In genomic region chr2:111504571-111504942, GRCh38 we compare ENCODE assay signal across 7 cellular contexts.
DNase-seq lines count a peak whose midpoint lies in the region; ATAC-seq, FAIRE-seq and TF ChIP-seq lines count a peak whose summit lies in the region.
"Not testable (repeated sequence)": the region's sequence is repeated elsewhere in the genome, so short reads cannot be mapped to it uniquely, and the experiment has no call there.

No MANE protein-coding gene starts in this region.

- in situ Hi-C loops in IMR-90 (cut with MboI; ENCODE audit: low sequenced_read_pairs) = not testable (repeated sequence)

- peak; percentile 33 for ATAC-seq in IMR-90 (ENCODE audit: low read depth)
- ATAC-seq in activated CD4-positive, alpha-beta T cell treated with anti-CD3 and anti-CD28 coated beads for 36 hours = peak; percentile 4
- not testable (repeated sequence) for ATAC-seq in activated T-helper 17 cell treated with anti-CD3 and anti-CD28 coated beads, Interleukin-2, amount 50 U/mL, for 72 hours (replicated peaks); natural killer cell treated with Interleukin-12 subunit alpha and Interleukin-12 subunit beta and Interleukin-15 and Interleukin-18, amount 100 ng/mL, for 72 hours

- 0 out of 2 replicates have a peak overlapping the region, but pooled peaks have one; percentile 29 for H4K5ac ChIP-seq in IMR-90 (ENCODE audit: low read depth, low read length)

- H2BK5ac ChIP-seq in IMR-90 (ENCODE audit: low read depth, low read length, poor library complexity, severe bottlenecking) = peak overlapping the region; percentile 83

- not testable (repeated sequence) for DNase-seq in IMR-90; activated CD4-positive, alpha-beta T cell treated with anti-CD3 and anti-CD28 coated beads for 36 hours; endothelial cell of umbilical vein (ENCODE audit: low read depth, low spot score); natural killer cell treated with Interleukin-12 subunit alpha and Interleukin-12 subunit beta and Interleukin-15 and Interleukin-18, amount 100 ng/mL, for 72 hours (ENCODE audit: low spot score)
- peak; percentile 8 for DNase-seq in amniotic epithelial cell (ENCODE audit: low read depth)

- dilution Hi-C loops in IMR-90 (cut with HindIII; ENCODE audit: low sequenced_read_pairs, unreplicated experiment); endothelial cell of umbilical vein (cut with MboI; ENCODE audit: extremely low pct_ligation_motif_present, low sequenced_read_pairs): not testable (repeated sequence)

- not testable (repeated sequence) for H3K9me3 ChIP-seq in IMR-90 (ENCODE audit: control insufficient read depth, insufficient read depth, low read length); endothelial cell of umbilical vein (replicated peaks; ENCODE audit: control insufficient read depth, insufficient read depth, low read length)

- peak overlapping the region; percentile 68; the same call in 1 of the 2 replicates for H4K91ac ChIP-seq in IMR-90 (ENCODE audit: insufficient read depth, low read depth, low read length)

- not testable (repeated sequence) for H3K79me1 ChIP-seq in IMR-90 (ENCODE audit: low read depth in 1 of 2, low read length in 2 of 2)

- peak overlapping the region; percentile 83 for H3K4ac ChIP-seq in IMR-90 (ENCODE audit: low read depth, low read length)

- WGBS in IMR-90 (ENCODE audit: extremely low coverage in 2 of 2, insufficient read length in 1 of 2), 2 experiments = no CpG with 5 or more reads among the region's 2 CpGs

- not testable (repeated sequence) for H2AFZ ChIP-seq in ACC112 (ENCODE audit: low read length, unreplicated experiment); IMR-90 (replicated peaks; ENCODE audit: low read length, poor library complexity); endothelial cell of umbilical vein (ENCODE audit: low read depth, low read length)

- not testable (repeated sequence) for H4K20me1 ChIP-seq in IMR-90 (ENCODE audit: insufficient read depth, low read length); endothelial cell of umbilical vein (replicated peaks; ENCODE audit: control insufficient read depth, extremely low read depth, insufficient read depth, low read length)

- H3K4me1 Mint-ChIP-seq in activated CD4-positive, alpha-beta T cell treated with anti-CD3 and anti-CD28 coated beads for 36 hours = peaks cover 26% of the 10 kb centered on the region
- H3K4me1 Mint-ChIP-seq in activated T-helper 17 cell treated with anti-CD3 and anti-CD28 coated beads, Interleukin-2, amount 50 U/mL, for 72 hours = peaks cover 25% of the 10 kb centered on the region
- peaks cover 15 to 30% of the 10 kb centered on the region in 2 donors for H3K4me1 Mint-ChIP-seq in natural killer cell treated with Interleukin-12 subunit alpha and Interleukin-12 subunit beta and Interleukin-15 and Interleukin-18, amount 100 ng/mL, for 72 hours (ENCODE audit: low read depth in 2 of 2)

- H3K27me3 ChIP-seq in ACC112 (ENCODE audit: insufficient read depth, low read length); IMR-90 (ENCODE audit: control insufficient read depth, insufficient read depth, low read length); endothelial cell of umbilical vein (ENCODE audit: control insufficient read depth in 2 of 2, insufficient read depth in 2 of 2, low read length in 2 of 2): not testable (repeated sequence)

- H2AK9ac ChIP-seq in IMR-90 (replicated peaks; ENCODE audit: low read depth, low read length, poor library complexity) = not testable (repeated sequence)

- CTCF ChIA-PET in IMR-90 (lab: Yijun Ruan, JAX); activated CD4-positive, alpha-beta T cell treated with anti-CD3 and anti-CD28 coated beads for 36 hours (lab: Charles Lee); endothelial cell of umbilical vein (lab: Charles Lee): not testable (repeated sequence)

- H3K4me1 ChIP-seq in ACC112 (ENCODE audit: control insufficient read depth, insufficient read depth, low read length, unreplicated experiment); IMR-90 (ENCODE audit: control insufficient read depth, insufficient read depth, low read length); endothelial cell of umbilical vein (ENCODE audit: control insufficient read depth, extremely low read depth, insufficient read depth, low read length): not testable (repeated sequence)

- H3K36me3 Mint-ChIP-seq in activated CD4-positive, alpha-beta T cell treated with anti-CD3 and anti-CD28 coated beads for 36 hours (ENCODE audit: low read depth); activated T-helper 17 cell treated with anti-CD3 and anti-CD28 coated beads, Interleukin-2, amount 50 U/mL, for 72 hours (ENCODE audit: low read depth); natural killer cell treated with Interleukin-12 subunit alpha and Interleukin-12 subunit beta and Interleukin-15 and Interleukin-18, amount 100 ng/mL, for 72 hours: not testable (repeated sequence)

- POLR2A ChIA-PET in IMR-90 (lab: Charles Lee; ENCODE audit: unreplicated experiment); endothelial cell of umbilical vein (lab: Charles Lee): not testable (repeated sequence)
- POLR2A ChIA-PET in activated CD4-positive, alpha-beta T cell treated with anti-CD3 and anti-CD28 coated beads for 36 hours (lab: Charles Lee) = interaction anchor here (0.6 kb wide), 1 partner anchor 9 kb away, joined by 5 read pairs; no protein-coding TSS in a partner anchor

- H2BK120ac ChIP-seq in IMR-90 (ENCODE audit: low read depth, low read length) = peak overlapping the region; percentile 90

- H3K4me3 ChIP-seq in ACC112 (ENCODE audit: low read depth, low read length); IMR-90 (ENCODE audit: insufficient read depth, low read depth, low read length); endothelial cell of umbilical vein (replicated peaks in 1 of 3; ENCODE audit: insufficient read depth in 1 of 3, low read depth in 1 of 3, low read length in 3 of 3): not testable (repeated sequence)

- not testable (repeated sequence) for TF ChIP-seq CTCF in IMR-90 (conservative IDR thresholded peaks at IDR 0.05; ENCODE audit: low read depth, low read length); endothelial cell of umbilical vein (IDR thresholded peaks at IDR 0.05; ENCODE audit: extremely low read depth in 1 of 2, insufficient read depth in 1 of 2, low read depth in 1 of 2, low read length in 2 of 2)

- TF ChIP-seq POLR2A in IMR-90 (IDR thresholded peaks at IDR 0.05; ENCODE audit: low read depth, low read length); endothelial cell of umbilical vein (IDR thresholded peaks at IDR 0.05; ENCODE audit: low read depth, low read length): not testable (repeated sequence)

- not testable (repeated sequence) for TF ChIP-seq RAD21 in IMR-90 (IDR thresholded peaks at IDR 0.05; ENCODE audit: low read length)

- H3K9ac ChIP-seq in IMR-90 (ENCODE audit: low read depth, low read length); endothelial cell of umbilical vein (replicated peaks; ENCODE audit: extremely low read depth, insufficient read depth, low read length): not testable (repeated sequence)

- intact Hi-C loops in IMR-90 (cut with micrococcal nuclease); activated CD4-positive, alpha-beta T cell treated with anti-CD3 and anti-CD28 coated beads for 36 hours (cut with DNase I, micrococcal nuclease); endothelial cell of umbilical vein (cut with micrococcal nuclease): not testable (repeated sequence)

- not testable (repeated sequence) for H3K36me3 ChIP-seq in ACC112 (ENCODE audit: insufficient read depth, low read length); IMR-90 (ENCODE audit: control insufficient read depth, insufficient read depth, low read length); endothelial cell of umbilical vein (ENCODE audit: control insufficient read depth in 2 of 2, extremely low read depth in 1 of 2, insufficient read depth in 2 of 2, low read length in 2 of 2)

- H3K27me3 Mint-ChIP-seq in activated CD4-positive, alpha-beta T cell treated with anti-CD3 and anti-CD28 coated beads for 36 hours; activated T-helper 17 cell treated with anti-CD3 and anti-CD28 coated beads, Interleukin-2, amount 50 U/mL, for 72 hours; natural killer cell treated with Interleukin-12 subunit alpha and Interleukin-12 subunit beta and Interleukin-15 and Interleukin-18, amount 100 ng/mL, for 72 hours: not testable (repeated sequence)

- not testable (repeated sequence) for H3K56ac ChIP-seq in IMR-90 (ENCODE audit: extremely low read depth, insufficient read depth, low read length)

- peak overlapping the region in 1 of 2 experiments; percentile 69; a peak in 1 of 4 replicates for H4K8ac ChIP-seq in IMR-90 (ENCODE audit: low read depth in 2 of 2, low read length in 2 of 2)

- H3K9me1 ChIP-seq in IMR-90 (ENCODE audit: insufficient read depth, low read length); endothelial cell of umbilical vein (replicated peaks; ENCODE audit: control insufficient read depth, extremely low read depth, insufficient read depth, low read length): not testable (repeated sequence)

- H3K79me2 ChIP-seq in ACC112 (ENCODE audit: control insufficient read depth, insufficient read depth, low read length, unreplicated experiment); endothelial cell of umbilical vein (ENCODE audit: control insufficient read depth, insufficient read depth, low read length): not testable (repeated sequence)

- peak overlapping the region; percentile 85; the same call in 1 of the 2 replicates for H2BK20ac ChIP-seq in IMR-90 (ENCODE audit: low read depth, low read length)

- peak overlapping the region; percentile 69 for H3K27ac Mint-ChIP-seq in activated CD4-positive, alpha-beta T cell treated with anti-CD3 and anti-CD28 coated beads for 36 hours
- peak overlapping the region; percentile 89 for H3K27ac Mint-ChIP-seq in activated T-helper 17 cell treated with anti-CD3 and anti-CD28 coated beads, Interleukin-2, amount 50 U/mL, for 72 hours
- peak overlapping the region in 1 of 2 donors; percentile 69 for H3K27ac Mint-ChIP-seq in natural killer cell treated with Interleukin-12 subunit alpha and Interleukin-12 subunit beta and Interleukin-15 and Interleukin-18, amount 100 ng/mL, for 72 hours

- H3K4me3 Mint-ChIP-seq in activated CD4-positive, alpha-beta T cell treated with anti-CD3 and anti-CD28 coated beads for 36 hours = not testable (repeated sequence)
- H3K4me3 Mint-ChIP-seq in activated T-helper 17 cell treated with anti-CD3 and anti-CD28 coated beads, Interleukin-2, amount 50 U/mL, for 72 hours = peak overlapping the region; percentile 67
- peak overlapping the region; percentile 65 for H3K4me3 Mint-ChIP-seq in natural killer cell treated with Interleukin-12 subunit alpha and Interleukin-12 subunit beta and Interleukin-15 and Interleukin-18, amount 100 ng/mL, for 72 hours

- H2BK15ac ChIP-seq in IMR-90 (ENCODE audit: low read depth, low read length) = peak overlapping the region; percentile 75; the same call in 1 of the 3 replicates

- 0 out of 2 replicates have a peak overlapping the region, but pooled peaks have one; percentile 59 for H3K23ac ChIP-seq in IMR-90 (ENCODE audit: low read depth, low read length)

- peak overlapping the region; percentile 60 for H3K27ac ChIP-seq in ACC112 (ENCODE audit: low read depth, low read length)
- not testable (repeated sequence) for H3K27ac ChIP-seq in IMR-90 (ENCODE audit: insufficient read depth, low read length); endothelial cell of umbilical vein (ENCODE audit: insufficient read depth, low read depth, low read length)

- 0 out of 2 replicates have a peak overlapping the region, but pooled peaks have one; percentile 89 for H3K14ac ChIP-seq in IMR-90 (replicated peaks; ENCODE audit: low read depth, low read length)

- FAIRE-seq in endothelial cell of umbilical vein (lab: Jason Lieb, UNC) = peak; percentile 72

- H2AK5ac ChIP-seq in IMR-90 (ENCODE audit: low read depth, low read length) = peak overlapping the region; percentile 87; the same call in 1 of the 2 replicates

- H3K18ac ChIP-seq in IMR-90 (ENCODE audit: low read depth, low read length) = peak overlapping the region; percentile 72; the same call in 1 of the 2 replicates

- peak overlapping the region; percentile 74; the same call in 1 of the 2 replicates for H3K4me2 ChIP-seq in IMR-90 (ENCODE audit: low read depth, low read length)
- H3K4me2 ChIP-seq in endothelial cell of umbilical vein (ENCODE audit: insufficient read depth, low read length) = not testable (repeated sequence)

- BruUV-seq in IMR-90 (replicated peaks; lab: Mats Ljungman, UMichigan) = not testable (repeated sequence)
- TSS peak; percentile 77 for BruUV-seq in endothelial cell of umbilical vein (replicated peaks; lab: Mats Ljungman, UMichigan)

- not testable (repeated sequence) for H3K9me3 Mint-ChIP-seq in activated CD4-positive, alpha-beta T cell treated with anti-CD3 and anti-CD28 coated beads for 36 hours (ENCODE audit: low read depth); activated T-helper 17 cell treated with anti-CD3 and anti-CD28 coated beads, Interleukin-2, amount 50 U/mL, for 72 hours; natural killer cell treated with Interleukin-12 subunit alpha and Interleukin-12 subunit beta and Interleukin-15 and Interleukin-18, amount 100 ng/mL, for 72 hours
